In genomic region chr11:117514256-117514655, GRCh38 we compare ENCODE assay signal across 15 cellular contexts.
DNase-seq lines count a peak whose midpoint lies in the region; TF ChIP-seq lines count a peak whose summit lies in the region.
"Had no signal": no experiment of that assay in that cellular context is flagged by ENCODE, and none has a peak within 500 bp of the region (broad histone marks: within the 10 kb centered on the region; RNA-seq: fewer than 3 reads in every experiment).

No MANE protein-coding gene starts in this region.

- H3K9me3 Mint-ChIP-seq in brain (peaks cover 0 to 3% (median 0%) of the 10 kb centered on the region in 5 experiments), nephron (no peaks in the 10 kb centered on the region), H9 (no peaks in the 10 kb centered on the region)
- H3K9me3 Mint-ChIP-seq: CD4-positive, alpha-beta T cell; GM23338; HFFc6 had no signal

- DNase-seq in H9: no peak
- no peak for DNase-seq in NCI-H187 treated with DMSO at 0.1 percent for 48 hours (lab: John Stamatoyannopoulos, UW)
- DNase-seq in superior temporal gyrus (ENCODE audit: extremely low spot score): no peak
- DNase-seq: Caco-2; CD4-positive, alpha-beta T cell; DMS79 treated with DMSO at 0.1 percent for 48 hours; HFFc6 had no signal

- H3K4ac ChIP-seq in H9 (ENCODE audit: low read depth, low read length): no peak overlapping the region

- peaks cover 28 to 56% (median 51%) of the 10 kb centered on the region in 10 experiments for H3K4me1 ChIP-seq in BLaER1 treated with 17β-estradiol and CSF1 and Interleukin-3, amounts not matched to agents 10 nM and 100 nM
- peaks cover 11% of the 10 kb centered on the region; the same call in 1 of the 2 replicates for H3K4me1 ChIP-seq in H9 (ENCODE audit: insufficient read depth, low read length)

- no peak overlapping the region for H3K23ac ChIP-seq in H9 (ENCODE audit: insufficient read length, low read depth, low read length)

- H3K4me3 Mint-ChIP-seq in brain: no peak overlapping the region
- H3K4me3 Mint-ChIP-seq in nephron: no peak overlapping the region
- H3K4me3 Mint-ChIP-seq in H9: no peak overlapping the region
- H3K4me3 Mint-ChIP-seq: B cell; CD4-positive, alpha-beta T cell; GM23338; HFFc6 had no signal

- H3K27me3 ChIP-seq in BLaER1 treated with 17β-estradiol and CSF1 and Interleukin-3, amounts not matched to agents 10 nM and 100 nM: no peaks in the 10 kb centered on the region
- no peaks in the 10 kb centered on the region for H3K27me3 ChIP-seq in H9 (ENCODE audit: insufficient read depth, low read length)

- no peaks in the 10 kb centered on the region for H3K79me2 ChIP-seq in H9 (ENCODE audit: insufficient read depth, low read length)

- WGBS in H9 (ENCODE audit: extremely low coverage, insufficient read length, low lambda C conversion rate): no CpG with 5 or more reads among the region's 4 CpGs

- no peak overlapping the region for H2BK120ac ChIP-seq in H9 (ENCODE audit: low read depth, low read length, poor library complexity, severe bottlenecking)

- H3K27ac ChIP-seq in BLaER1 treated with 17β-estradiol and CSF1 and Interleukin-3, amounts not matched to agents 10 nM and 100 nM: no peak overlapping the region
- no peak overlapping the region for H3K27ac ChIP-seq in H9 (ENCODE audit: insufficient read length, low read depth, low read length)
- H3K27ac ChIP-seq: C4-2B, HL-60 had no signal

- H3K36me3 ChIP-seq in BLaER1 treated with 17β-estradiol and CSF1 and Interleukin-3, amounts not matched to agents 10 nM and 100 nM: no peaks in the 10 kb centered on the region

- H3K56ac ChIP-seq in H9 (ENCODE audit: insufficient read length, low read depth, low read length): no peak overlapping the region

- no peak overlapping the region for H2BK20ac ChIP-seq in H9 (ENCODE audit: low read depth, low read length, poor library complexity, severe bottlenecking)

- H4K20me1 ChIP-seq in BLaER1 treated with 17β-estradiol and CSF1 and Interleukin-3, amounts not matched to agents 10 nM and 100 nM: no peaks in the 10 kb centered on the region
- no peaks in the 10 kb centered on the region for H4K20me1 ChIP-seq in H9 (ENCODE audit: control insufficient read depth, insufficient read depth, insufficient read length)

- peak overlapping the region in 3 of 5 experiments; percentile 57 to 95 (median 91) for H3K27ac Mint-ChIP-seq in brain
- peak overlapping the region in 2 of 3 experiments; percentile 65 to 81 for H3K27ac Mint-ChIP-seq in nephron
- H3K27ac Mint-ChIP-seq in H9: peak overlapping the region in 1 of 3 experiments; percentile 28; a peak in 1 of 7 replicates
- H3K27ac Mint-ChIP-seq: B cell; CD4-positive, alpha-beta T cell; GM23338; HFFc6 had no signal

- H3K14ac ChIP-seq in H9 (ENCODE audit: insufficient read depth, low read length): no peak overlapping the region

- TF ChIP-seq CTCF in brain (conservative IDR thresholded peaks at IDR 0.05) (no peak), nephron (IDR thresholded peaks at IDR 0.05; ENCODE audit: unreplicated experiment in 3 of 3) (no peak), H9 (conservative IDR thresholded peaks at IDR 0.05) (no peak)

- no peaks in the 10 kb centered on the region for H3K9me3 ChIP-seq in BLaER1 treated with 17β-estradiol and CSF1 and Interleukin-3, amounts not matched to agents 10 nM and 100 nM (replicated peaks in 1 of 11)
- no peaks in the 10 kb centered on the region for H3K9me3 ChIP-seq in H9 (ENCODE audit: control insufficient read depth, low read depth, low read length)
- H3K9me3 ChIP-seq: Caco-2 had no signal

- no peak overlapping the region for H4K91ac ChIP-seq in H9 (ENCODE audit: insufficient read length, low read depth, low read length)

- no peak overlapping the region for H3T11ph ChIP-seq in H9 (ENCODE audit: low read length)

- H3K4me2 ChIP-seq in BLaER1 treated with 17β-estradiol and CSF1 and Interleukin-3, amounts not matched to agents 10 nM and 100 nM: peak overlapping the region in 8 of 11 experiments; percentile 54 to 94 (median 90); a peak in 16 of 22 replicates
- H3K4me2 ChIP-seq in H9 (ENCODE audit: insufficient read depth, insufficient read length, low read length): no peak overlapping the region
- H3K4me2 ChIP-seq: GM23338 had no signal

- H2BK15ac ChIP-seq in H9 (ENCODE audit: low read depth, low read length): no peak overlapping the region

- no peak overlapping the region for H4K5ac ChIP-seq in H9 (ENCODE audit: insufficient read length, low read depth, low read length)

- peaks cover 71% of the 10 kb centered on the region for H3K4me1 Mint-ChIP-seq in brain
- peaks cover 32% of the 10 kb centered on the region for H3K4me1 Mint-ChIP-seq in nephron
- H3K4me1 Mint-ChIP-seq in H9: peaks cover 29 to 41% of the 10 kb centered on the region in 2 experiments
- H3K4me1 Mint-ChIP-seq: B cell had no signal

- H2BK5ac ChIP-seq in H9 (ENCODE audit: insufficient read length, low read length): no peak overlapping the region

- no peaks in the 10 kb centered on the region for H3K79me1 ChIP-seq in H9 (ENCODE audit: insufficient read depth, low read depth, low read length, poor library complexity, severe bottlenecking)

- H4K8ac ChIP-seq in H9 (replicated peaks; ENCODE audit: insufficient read length, low read depth, low read length): no peak overlapping the region

- H3K27me3 Mint-ChIP-seq in brain (peaks cover 2% of the 10 kb centered on the region), nephron (ENCODE audit: low read depth) (peaks cover 16% of the 10 kb centered on the region), H9 (ENCODE audit: low read depth) (no peaks in the 10 kb centered on the region)
- H3K27me3 Mint-ChIP-seq: CD4-positive, alpha-beta T cell had no signal

- H3K36me3 Mint-ChIP-seq in brain (peaks cover 19% of the 10 kb centered on the region), nephron (ENCODE audit: low read depth) (no peaks in the 10 kb centered on the region), H9 (ENCODE audit: insufficient read depth in 1 of 3, low read depth in 3 of 3) (no peaks in the 10 kb centered on the region)

- no peak overlapping the region for H2AFZ ChIP-seq in H9 (ENCODE audit: low read length)
- H2AFZ ChIP-seq: GM23338 had no signal

- no peak overlapping the region for H3K18ac ChIP-seq in H9 (ENCODE audit: insufficient read length, low read depth, low read length)

- no peak overlapping the region for H2BK12ac ChIP-seq in H9 (ENCODE audit: insufficient read length, low read depth, low read length)

- no peak overlapping the region for H3K4me3 ChIP-seq in BLaER1 treated with 17β-estradiol and CSF1 and Interleukin-3, amounts not matched to agents 10 nM and 100 nM
- H3K4me3 ChIP-seq: GM12878, GM23338 had no signal

- no peak overlapping the region for H3K9ac ChIP-seq in BLaER1 treated with 17β-estradiol and CSF1 and Interleukin-3, amounts not matched to agents 10 nM and 100 nM
- H3K9ac ChIP-seq in H9 (ENCODE audit: extremely low read depth, insufficient read length, low read length): no peak overlapping the region

- H2AK5ac ChIP-seq in H9 (ENCODE audit: insufficient read length, low read length): no peak overlapping the region

- H3K23me2 ChIP-seq in H9 (ENCODE audit: insufficient read length, low read depth, low read length, poor library complexity, severe bottlenecking): no peaks in the 10 kb centered on the region
